In genomic region chr16:7086842-7087616, GRCh38 we compare ENCODE assay signal across 1 cellular context.
TF ChIP-seq lines count a peak whose summit lies in the region.

No MANE protein-coding gene starts in this region.

TF ChIP-seq in GM23338, 12 proteins besides CTCF, POLR2A, EP300 and RAD21 (continued from another document):
- TF ChIP-seq, protein P1, sequence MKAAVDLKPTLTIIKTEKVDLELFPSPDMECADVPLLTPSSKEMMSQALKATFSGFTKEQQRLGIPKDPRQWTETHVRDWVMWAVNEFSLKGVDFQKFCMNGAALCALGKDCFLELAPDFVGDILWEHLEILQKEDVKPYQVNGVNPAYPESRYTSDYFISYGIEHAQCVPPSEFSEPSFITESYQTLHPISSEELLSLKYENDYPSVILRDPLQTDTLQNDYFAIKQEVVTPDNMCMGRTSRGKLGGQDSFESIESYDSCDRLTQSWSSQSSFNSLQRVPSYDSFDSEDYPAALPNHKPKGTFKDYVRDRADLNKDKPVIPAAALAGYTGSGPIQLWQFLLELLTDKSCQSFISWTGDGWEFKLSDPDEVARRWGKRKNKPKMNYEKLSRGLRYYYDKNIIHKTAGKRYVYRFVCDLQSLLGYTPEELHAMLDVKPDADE (IDR thresholded peaks at IDR 0.05), result no peak
- no peak for TF ChIP-seq NANOG (IDR thresholded peaks at IDR 0.05; ENCODE audit: borderline replicate concordance)
- TF ChIP-seq ZNF331 (CRISPR knock-in tag; IDR thresholded peaks at IDR 0.05; ENCODE audit: low read depth), result no peak
- TF ChIP-seq EZH2 (IDR thresholded peaks at IDR 0.05; ENCODE audit: low read depth, unreplicated experiment), result no peak
- TF ChIP-seq POLR2AphosphoS5 (IDR thresholded peaks at IDR 0.05; ENCODE audit: low read depth), result no peak
